ENCODE assay signal across 8 cellular contexts in the genomic region with DNA sequence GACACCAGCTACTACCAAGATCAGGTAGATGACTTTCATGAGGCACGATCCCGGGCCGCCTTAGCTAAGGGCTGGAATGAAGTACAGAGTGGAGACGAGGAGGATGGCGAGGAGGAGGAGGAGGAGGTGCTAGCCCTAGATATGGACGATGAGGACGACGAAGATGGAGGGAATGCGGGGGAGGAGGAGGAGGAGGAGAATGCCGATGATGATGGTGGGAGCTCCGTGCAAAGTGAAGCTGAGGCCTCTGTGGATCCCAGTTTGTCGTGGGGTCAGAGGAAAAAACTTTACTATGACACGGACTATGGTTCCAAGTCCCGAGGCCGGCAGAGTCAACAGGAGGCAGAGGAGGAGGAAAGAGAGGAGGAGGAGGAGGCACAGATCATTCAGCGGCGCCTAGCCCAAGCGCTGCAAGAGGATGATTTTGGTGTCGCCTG. TPM values are rescaled to one million over a fixed set of nuclear protein-coding genes. Genes with fewer than 3 reads are reported as not detected.
DNase-seq lines count a peak whose midpoint lies in the region; ATAC-seq and TF ChIP-seq lines count a peak whose summit lies in the region.

No MANE protein-coding gene starts in this region.

- no peaks in the 10 kb centered on the region for H3K36me3 ChIP-seq in PC-9 (ENCODE audit: low read depth)
- H3K36me3 ChIP-seq in muscle layer of colon (ENCODE audit: insufficient read depth, low read length) = peaks cover 5% of the 10 kb centered on the region

- H3K4me3 ChIP-seq in PC-9 = peak overlapping the region; percentile 98
- H3K4me3 ChIP-seq in dorsolateral prefrontal cortex = peak overlapping the region; percentile 62 to 99 (median 93)
- peak overlapping the region; percentile 75 to 81 for H3K4me3 ChIP-seq in muscle layer of colon (ENCODE audit: low read depth in 1 of 2, low read length in 2 of 2)

- ATAC-seq in GM18520 (IDR thresholded peaks at IDR 0.05; ENCODE audit: unreplicated experiment) (no peak), HG02571 (IDR thresholded peaks at IDR 0.05; ENCODE audit: unreplicated experiment) (no peak)

- POLR2A ChIA-PET in PC-9 (lab: Charles Lee; ENCODE audit: unreplicated experiment) = no interaction called here

- DNase-seq in stimulated activated CD4-positive, alpha-beta T cell treated with anti-CD3 and anti-CD28 coated beads, Interleukin-4, amount 100 ng/mL, for 1 hour = peak; percentile 10
- DNase-seq in stimulated activated CD4-positive, alpha-beta T cell treated with anti-CD3 and anti-CD28 coated beads, Interleukin-2, amount 100 ng/mL, for 48 hours = no peak
- DNase-seq in PC-9 (no peak), dorsolateral prefrontal cortex (peak in 2 of 10 donors; percentile 13 to 49), foreskin melanocyte (no peak)

- peaks cover 15% of the 10 kb centered on the region for H3F3A ChIP-seq in PC-9 (ENCODE audit: insufficient read depth, low read depth)

- H3K27ac ChIP-seq in PC-9 = peak overlapping the region; percentile 76
- H3K27ac ChIP-seq in dorsolateral prefrontal cortex = peak overlapping the region in 56 of 59 donors; percentile 13 to 99 (median 94)
- peak overlapping the region; percentile 99 for H3K27ac ChIP-seq in muscle layer of colon (ENCODE audit: low read depth, low read length)

- no peaks in the 10 kb centered on the region for H3K27me3 ChIP-seq in PC-9 (ENCODE audit: insufficient read depth, low read depth)
- no peaks in the 10 kb centered on the region for H3K27me3 ChIP-seq in dorsolateral prefrontal cortex
- no peaks in the 10 kb centered on the region for H3K27me3 ChIP-seq in muscle layer of colon (ENCODE audit: control insufficient read depth in 1 of 2, insufficient read depth in 2 of 2, low read length in 2 of 2)

- H3K9me2 ChIP-seq in PC-9 (ENCODE audit: insufficient read depth) = no peaks in the 10 kb centered on the region

- no TSS peak for BruUV-seq in PC-9 (replicated peaks; lab: Mats Ljungman, UMichigan)

- peak overlapping the region; percentile 83 for H3K9ac ChIP-seq in muscle layer of colon (ENCODE audit: low read length)

- H4K20me1 ChIP-seq in PC-9 (ENCODE audit: insufficient read depth) = peaks cover 5% of the 10 kb centered on the region

- intact Hi-C loops in PC-9 (cut with micrococcal nuclease; ENCODE audit: unreplicated experiment) (loop anchor here (1.0 to 10.0 kb wide), 4 partner anchors 16 to 306 kb away; partner anchors contain the start of gene DCK), dorsolateral prefrontal cortex (cut with DNase I) (loop anchor here (2.0 to 5.0 kb wide), 6 partner anchors 16 to 303 kb away; partner anchors contain the start of genes GRSF1 (in 2 of the 2), RUFY3 (in 2 of the 2) and DCK (in 1 of the 2))

- peaks cover 33% of the 10 kb centered on the region for H3K79me2 ChIP-seq in PC-9 (ENCODE audit: low read depth)

- peaks cover 22% of the 10 kb centered on the region for H3K4me1 ChIP-seq in PC-9 (replicated peaks; ENCODE audit: insufficient read depth)
- H3K4me1 ChIP-seq in muscle layer of colon (ENCODE audit: insufficient read depth, low read length) = peaks cover 28% of the 10 kb centered on the region

- H3K4me2 ChIP-seq in PC-9 = peak overlapping the region; percentile 96

- CTCF ChIA-PET in PC-9 (lab: Charles Lee) = interaction anchor here (0.6 kb wide), 1 partner anchor 182 kb away, joined by 13 read pairs; no protein-coding TSS in a partner anchor

- H3K9me3 ChIP-seq in PC-9 (ENCODE audit: insufficient read depth, low read depth) = no peaks in the 10 kb centered on the region
- H3K9me3 ChIP-seq in muscle layer of colon (ENCODE audit: low read length) = no peaks in the 10 kb centered on the region

- peak overlapping the region; percentile 99 for H2AFZ ChIP-seq in PC-9

- no peak for TF ChIP-seq CTCF in PC-9 (conservative IDR thresholded peaks at IDR 0.05)
- TF ChIP-seq CTCF in dorsolateral prefrontal cortex (IDR thresholded peaks at IDR 0.05 in 54 of 56, conservative IDR thresholded peaks at IDR 0.05 in 2 of 56; ENCODE audit: low read depth in 1 of 56, partially characterized antibody in 56 of 56) = no peak

RNA-seq across cellular contexts. Expression of gene UTP3, which starts 0.5 kb away (rescaled TPM):
- total RNA-seq in PC-9 (2021) (15.1 and 16.4 TPM in 2 replicates), dorsolateral prefrontal cortex (10 to 100 TPM; 13.8 to 28.6 (median 21.3) TPM)

RNA-seq across cellular contexts. Expression of gene JCHAIN, which starts 22.5 kb away (rescaled TPM):
- total RNA-seq in PC-9 (2021) (not detected in 2 replicates), dorsolateral prefrontal cortex (1 to 10 TPM in 12 of 120 experiments, under 1 TPM in 5, not detected in 103; 0.37 to 3.5 (median 1.5) TPM)

RNA-seq across cellular contexts. Expression of gene RUFY3, which starts 33.0 kb away (rescaled TPM):
- total RNA-seq in PC-9 (2021) (22.8 and 23.6 TPM in 2 replicates), dorsolateral prefrontal cortex (100 to 1,000 TPM; 148 to 276 (median 235) TPM)
